In genomic region chr2:241509408-241509784, GRCh38 we compare ENCODE assay signal across 8 cellular contexts. TPM values are rescaled to one million over a fixed set of nuclear protein-coding genes. Genes with fewer than 3 reads are reported as not detected.
DNase-seq lines count a peak whose midpoint lies in the region; ATAC-seq and TF ChIP-seq lines count a peak whose summit lies in the region.

No MANE protein-coding gene starts in this region.

- CTCF ChIA-PET in BJ (lab: Yijun Ruan, JAX) = no interaction called here

- H3K27me3 Mint-ChIP-seq in endothelial cell (ENCODE audit: unreplicated experiment) = peaks cover 17% of the 10 kb centered on the region

- POLR2A ChIA-PET in BJ (lab: Charles Lee) = no interaction called here

- H3K4me1 ChIP-seq in NT2/D1 (ENCODE audit: insufficient read depth, insufficient read length) (peaks cover 17% of the 10 kb centered on the region), neuron (ENCODE audit: insufficient read depth, low read length) (peaks cover 12% of the 10 kb centered on the region)

- ATAC-seq in HG02981 (IDR thresholded peaks at IDR 0.05; ENCODE audit: unreplicated experiment) (no peak), GM21528 (IDR thresholded peaks at IDR 0.05; ENCODE audit: low FRiP score, unreplicated experiment) (no peak)

- peaks cover 16% of the 10 kb centered on the region for H3K4me1 Mint-ChIP-seq in endothelial cell (ENCODE audit: unreplicated experiment)

- H3K9me3 ChIP-seq in NT2/D1 (ENCODE audit: insufficient read depth, low read length) = no peaks in the 10 kb centered on the region
- no peaks in the 10 kb centered on the region for H3K9me3 ChIP-seq in neuron (ENCODE audit: low read length)

- H3K36me3 ChIP-seq in BJ (ENCODE audit: control insufficient read depth, insufficient read depth, low read length) = peaks cover 1% of the 10 kb centered on the region; the same call in 1 of the 2 replicates
- peaks cover 31% of the 10 kb centered on the region for H3K36me3 ChIP-seq in NT2/D1 (ENCODE audit: insufficient read depth, insufficient read length, low read length)
- peaks cover 2% of the 10 kb centered on the region for H3K36me3 ChIP-seq in neuron (ENCODE audit: insufficient read depth, low read length)

- no peak for DNase-seq in BJ (ENCODE audit: low read depth)
- no peak for DNase-seq in NT2/D1 (ENCODE audit: low read depth, low spot score)
- DNase-seq in endothelial cell (ENCODE audit: low spot score) = no peak
- no peak for DNase-seq in NCI-H187 (lab: John Stamatoyannopoulos, UW)
- DNase-seq in NCI-H748 treated with DMSO at 0.1 percent for 48 hours (lab: John Stamatoyannopoulos, UW) = no peak

- peak overlapping the region; percentile 54 for H3K27ac Mint-ChIP-seq in endothelial cell (ENCODE audit: unreplicated experiment)

- H2AFZ ChIP-seq in neuron (ENCODE audit: low read depth, low read length) = no peak overlapping the region

- H3K9ac ChIP-seq in NT2/D1 (ENCODE audit: insufficient read length, low read depth) = peak overlapping the region; percentile 58

- H3K27me3 ChIP-seq in BJ (ENCODE audit: control insufficient read depth, insufficient read depth, low read length) (no peaks in the 10 kb centered on the region), NT2/D1 (ENCODE audit: insufficient read depth, insufficient read length) (peaks cover 3% of the 10 kb centered on the region), neuron (ENCODE audit: insufficient read depth, low read length) (no peaks in the 10 kb centered on the region)

- TF ChIP-seq CTCF in BJ (IDR thresholded peaks at IDR 0.05; ENCODE audit: insufficient read depth, low read depth, low read length) = no peak
- no peak for TF ChIP-seq CTCF in endothelial cell (IDR thresholded peaks at IDR 0.05; ENCODE audit: unreplicated experiment)

- H3K4me3 Mint-ChIP-seq in endothelial cell (ENCODE audit: unreplicated experiment) = peak overlapping the region; percentile 90

- peak overlapping the region; percentile 89 for H3K4me3 ChIP-seq in BJ (ENCODE audit: low read depth, low read length)
- peak overlapping the region; percentile 96 for H3K4me3 ChIP-seq in NT2/D1 (ENCODE audit: insufficient read length, low read depth)
- H3K4me3 ChIP-seq in neuron (ENCODE audit: low read length) = peak overlapping the region; percentile 95

- no peaks in the 10 kb centered on the region for H3K9me3 Mint-ChIP-seq in endothelial cell (ENCODE audit: unreplicated experiment)

- H3K36me3 Mint-ChIP-seq in endothelial cell (ENCODE audit: low read depth, unreplicated experiment) = peaks cover 18% of the 10 kb centered on the region

RNA-seq across cellular contexts. Expression of gene STK25, which starts 1.0 kb away (rescaled TPM):
- 232 and 386 TPM in 2 replicates for polyA plus RNA-seq in BJ (2011; rRNA removed)
- 160 and 245 TPM in 2 replicates for polyA minus RNA-seq in BJ (2011; rRNA and poly(A)+ RNA removed)
- total RNA-seq in endothelial cell (ENCODE audit: unreplicated experiment) = 296 TPM

RNA-seq across cellular contexts. Expression of gene BOK, which starts 49.1 kb away (rescaled TPM):
- polyA plus RNA-seq in BJ (2011; rRNA removed) = 29.4 and 42.9 TPM in 2 replicates
- 19.3 and 22.8 TPM in 2 replicates for polyA minus RNA-seq in BJ (2011; rRNA and poly(A)+ RNA removed)
- total RNA-seq in endothelial cell (ENCODE audit: unreplicated experiment) = 110 TPM
